Comparison of ENCODE assay signal across 1 cellular context in genomic region chr12:49186307-49186706, GRCh38.
TF ChIP-seq lines count a peak whose summit lies in the region.

No MANE protein-coding gene starts in this region.

TF ChIP-seq in neural cell, 6 proteins besides CTCF, POLR2A, EP300 and RAD21:
- TF ChIP-seq POLR2AphosphoS5 (IDR thresholded peaks at IDR 0.05): peak; percentile 50
